ENCODE assay signal across 9 cellular contexts in the genomic region with DNA sequence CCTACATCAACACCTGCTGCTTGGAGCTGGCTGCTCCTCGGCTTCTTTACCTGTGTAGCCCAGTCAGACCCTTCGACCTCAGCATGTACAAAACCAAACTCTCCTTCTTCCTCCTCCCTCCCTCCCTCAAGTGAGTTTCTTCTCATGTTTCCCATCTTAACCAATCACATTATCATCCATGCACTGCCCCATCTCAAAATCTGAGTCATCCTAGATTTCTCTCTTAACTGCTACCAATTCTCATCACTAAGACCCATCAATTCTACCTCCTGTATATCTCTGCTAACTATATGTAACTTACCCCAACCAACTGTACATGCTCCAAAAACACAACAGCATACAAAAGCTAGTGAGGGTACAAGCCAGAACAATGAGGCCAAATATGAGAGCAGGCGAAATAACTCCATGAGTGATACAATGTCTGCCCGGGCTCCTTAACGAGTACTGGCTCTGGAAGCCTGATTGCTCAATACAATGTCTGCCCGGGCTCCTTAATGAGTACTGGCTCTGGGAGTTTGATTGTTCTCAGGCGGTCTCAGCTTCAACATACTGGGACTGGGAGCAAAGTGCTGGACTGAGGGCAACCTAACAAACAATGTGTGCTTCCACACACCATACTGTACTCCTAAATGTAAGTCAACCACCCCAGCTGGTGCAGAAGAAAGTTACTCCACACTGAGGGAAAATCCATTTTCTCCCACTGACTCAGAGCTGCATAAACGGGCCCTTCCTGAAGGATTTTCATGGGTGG. TPM values are rescaled to one million over a fixed set of nuclear protein-coding genes. Genes with fewer than 3 reads are reported as not detected.
A peak's percentile ranks its signal among the peaks of the same experiment; 100 is the strongest.
DNase-seq lines count a peak whose midpoint lies in the region; ATAC-seq, FAIRE-seq and TF ChIP-seq lines count a peak whose summit lies in the region.
"Not testable (repeated sequence)": the region's sequence is repeated elsewhere in the genome, so short reads cannot be mapped to it uniquely, and the experiment has no call there.
"Had no signal": no experiment of that assay in that cellular context is flagged by ENCODE, and none has a peak within 500 bp of the region (broad histone marks: within the 10 kb centered on the region; RNA-seq: fewer than 3 reads in every experiment).

No MANE protein-coding gene starts in this region.

- TF ChIP-seq EP300 in K562 (IDR thresholded peaks at IDR 0.05; ENCODE audit: low read length): not testable (repeated sequence)

- H3K27ac Mint-ChIP-seq in stimulated activated effector memory CD8-positive, alpha-beta T cell treated with anti-CD3 and anti-CD28 coated beads, Interleukin-12 subunit alpha, Interleukin-12 subunit beta, amount 100 ng/mL, for 72 hours: peak overlapping the region; percentile 36

- not testable (repeated sequence) for H3K18ac ChIP-seq in IMR-90 (ENCODE audit: low read depth, low read length)

- not testable (repeated sequence) for TF ChIP-seq POLR2A in IMR-90 (IDR thresholded peaks at IDR 0.05; ENCODE audit: low read depth, low read length); K562 (conservative IDR thresholded peaks at IDR 0.05)

- H3K9ac ChIP-seq in IMR-90 (ENCODE audit: low read depth, low read length); parathyroid adenoma: not testable (repeated sequence)
- H3K9ac ChIP-seq in K562 (ENCODE audit: insufficient read depth in 1 of 2, low read depth in 2 of 2, low read length in 2 of 2): peak overlapping the region; percentile 36 to 80; a peak in 2 of 4 replicates

- intact Hi-C loops in IMR-90 (cut with micrococcal nuclease); K562 (cut with micrococcal nuclease): not testable (repeated sequence)

- POLR2A ChIA-PET in IMR-90 (lab: Charles Lee; ENCODE audit: unreplicated experiment): not testable (repeated sequence)
- POLR2A ChIA-PET in K562 (lab: Yijun Ruan, JAX): interaction anchor here (0.5 to 1.0 kb wide), 2 partner anchors 13 to 47 kb away, joined by 3 to 4 read pairs; no protein-coding TSS in a partner anchor

- in situ Hi-C loops in IMR-90 (cut with MboI; ENCODE audit: low sequenced_read_pairs): loop anchor here (25.0 kb wide), 1 partner anchor 433 kb away; a partner anchor contains a TSS
- in situ Hi-C loops in K562 (cut with MboI): not testable (repeated sequence)

- not testable (repeated sequence) for H4K5ac ChIP-seq in IMR-90 (ENCODE audit: low read depth, low read length)

- H3K79me2 ChIP-seq in K562 (ENCODE audit: control insufficient read depth, insufficient read depth, low read length) (peaks cover 11% of the 10 kb centered on the region; the same call in 2 of the 3 replicates), parathyroid adenoma (peaks cover 42% of the 10 kb centered on the region)

- not testable (repeated sequence) for FAIRE-seq in K562 (lab: Jason Lieb, UNC)

- H3K36me3 ChIP-seq in IMR-90 (ENCODE audit: control insufficient read depth, insufficient read depth, low read length); K562 (ENCODE audit: control insufficient read depth, insufficient read depth, low read length); lung (ENCODE audit: control insufficient read depth in 2 of 2, insufficient read depth in 2 of 2, low read length in 2 of 2); parathyroid adenoma (ENCODE audit: control insufficient read depth, insufficient read depth, low read length): not testable (repeated sequence)

- not testable (repeated sequence) for H3K4me2 ChIP-seq in IMR-90 (ENCODE audit: low read depth, low read length); parathyroid adenoma (ENCODE audit: low read length)
- H3K4me2 ChIP-seq in K562 (ENCODE audit: insufficient read depth, low read length): peak overlapping the region; percentile 50; the same call in 1 of the 2 replicates

- not testable (repeated sequence) for TF ChIP-seq CTCF in IMR-90 (conservative IDR thresholded peaks at IDR 0.05; ENCODE audit: low read depth, low read length); K562 (IDR thresholded peaks at IDR 0.05 in 2 of 3, conservative IDR thresholded peaks at IDR 0.05 in 1 of 3; ENCODE audit: insufficient read depth in 2 of 3, low read depth in 1 of 3, low read length in 3 of 3); fibroblast of pulmonary artery (IDR thresholded peaks at IDR 0.05; ENCODE audit: low read length, missing control alignments); lung (IDR thresholded peaks at IDR 0.05; ENCODE audit: control extremely low read depth, extremely low read depth); parathyroid adenoma (IDR thresholded peaks at IDR 0.05)

- H2AFZ ChIP-seq in IMR-90 (replicated peaks; ENCODE audit: low read length, poor library complexity); parathyroid adenoma: not testable (repeated sequence)
- H2AFZ ChIP-seq in K562 (ENCODE audit: low read depth, low read length): peak overlapping the region; percentile 79

- not testable (repeated sequence) for H4K91ac ChIP-seq in IMR-90 (ENCODE audit: insufficient read depth, low read depth, low read length)

- not testable (repeated sequence) for H3K9me1 ChIP-seq in IMR-90 (ENCODE audit: insufficient read depth, low read length); K562 (ENCODE audit: control insufficient read depth, insufficient read depth, low read length)

- H3K23ac ChIP-seq in IMR-90 (ENCODE audit: low read depth, low read length): not testable (repeated sequence)

- not testable (repeated sequence) for BruUV-seq in IMR-90 (replicated peaks; lab: Mats Ljungman, UMichigan); K562 (replicated peaks; lab: Mats Ljungman, UMichigan)

- H2BK5ac ChIP-seq in IMR-90 (ENCODE audit: low read depth, low read length, poor library complexity, severe bottlenecking): not testable (repeated sequence)

- CTCF ChIA-PET in IMR-90 (lab: Yijun Ruan, JAX); K562 (lab: Yijun Ruan, JAX; ENCODE audit: low intra/inter-chr PET ratio): not testable (repeated sequence)

- not testable (repeated sequence) for DNase-seq in IMR-90; left lobe of liver (ENCODE audit: low spot score); lung (ENCODE audit: low spot score); stimulated activated effector memory CD8-positive, alpha-beta T cell treated with anti-CD3 and anti-CD28 coated beads, Interleukin-12 subunit alpha, Interleukin-12 subunit beta, amount 100 ng/mL, for 72 hours (ENCODE audit: low spot score in 2 of 2)
- peak in 1 of 4 experiments; percentile 1 for DNase-seq in K562 (ENCODE audit: extremely low read depth in 1 of 4, low spot score in 3 of 4)
- DNase-seq in fibroblast of pulmonary artery (ENCODE audit: low read depth): peak; percentile 23

- not testable (repeated sequence) for H2AK5ac ChIP-seq in IMR-90 (ENCODE audit: low read depth, low read length)

- not testable (repeated sequence) for H2BK15ac ChIP-seq in IMR-90 (ENCODE audit: low read depth, low read length)

- not testable (repeated sequence) for H3K14ac ChIP-seq in IMR-90 (replicated peaks; ENCODE audit: low read depth, low read length)

- dilution Hi-C loops in IMR-90 (cut with HindIII; ENCODE audit: low sequenced_read_pairs, unreplicated experiment): not testable (repeated sequence)

- ATAC-seq in IMR-90 (ENCODE audit: low read depth) (peak; percentile 76), K562 (peak; percentile 46), left lobe of liver (peak; percentile 43), lung (ENCODE audit: insufficient read depth, low FRiP score) (peak; percentile 72)
- peak; percentile 31 for ATAC-seq in stimulated activated effector memory CD8-positive, alpha-beta T cell treated with anti-CD3 and anti-CD28 coated beads, Interleukin-12 subunit alpha, Interleukin-12 subunit beta, amount 100 ng/mL, for 72 hours

- H3K27me3 ChIP-seq in IMR-90 (ENCODE audit: control insufficient read depth, insufficient read depth, low read length); K562 (ENCODE audit: control insufficient read depth in 2 of 2, insufficient read depth in 2 of 2, low read length in 2 of 2); lung (ENCODE audit: control insufficient read depth, insufficient read depth); parathyroid adenoma (ENCODE audit: control insufficient read depth, insufficient read depth, low read length): not testable (repeated sequence)

- H4K8ac ChIP-seq in IMR-90 (ENCODE audit: low read depth in 2 of 2, low read length in 2 of 2): not testable (repeated sequence)

- not testable (repeated sequence) for H3K9me3 Mint-ChIP-seq in stimulated activated effector memory CD8-positive, alpha-beta T cell treated with anti-CD3 and anti-CD28 coated beads, Interleukin-12 subunit alpha, Interleukin-12 subunit beta, amount 100 ng/mL, for 72 hours

- not testable (repeated sequence) for H3K4me3 ChIP-seq in IMR-90 (ENCODE audit: insufficient read depth, low read depth, low read length); K562; fibroblast of pulmonary artery (replicated peaks; ENCODE audit: low read depth, low read length); lung; parathyroid adenoma (ENCODE audit: low read depth, low read length)

- not testable (repeated sequence) for H3K27ac ChIP-seq in IMR-90 (ENCODE audit: insufficient read depth, low read length); lung (ENCODE audit: low read depth in 1 of 2, low read length in 1 of 2)
- H3K27ac ChIP-seq in K562 (ENCODE audit: extremely low read depth, low read depth, low read length) (peak overlapping the region; percentile 72; the same call in 2 of the 3 replicates), parathyroid adenoma (peak overlapping the region; percentile 91)

- not testable (repeated sequence) for H3K4ac ChIP-seq in IMR-90 (ENCODE audit: low read depth, low read length)

- H2BK120ac ChIP-seq in IMR-90 (ENCODE audit: low read depth, low read length): not testable (repeated sequence)

- H3K4me3 Mint-ChIP-seq in stimulated activated effector memory CD8-positive, alpha-beta T cell treated with anti-CD3 and anti-CD28 coated beads, Interleukin-12 subunit alpha, Interleukin-12 subunit beta, amount 100 ng/mL, for 72 hours: not testable (repeated sequence)

- no CpG with 5 or more reads among the region's 8 CpGs for WGBS in IMR-90 (ENCODE audit: extremely low coverage in 2 of 2, insufficient read length in 1 of 2), 2 experiments
- WGBS in K562 (ENCODE audit: insufficient coverage, low coverage, missing lambda C conversion rate): 35% methylated on average over 5 of the region's 8 CpGs
- 57 to 67% methylated on average over 7 to 8 of the region's 8 CpGs for WGBS in lung, 2 donors

- H3K56ac ChIP-seq in IMR-90 (ENCODE audit: extremely low read depth, insufficient read depth, low read length): not testable (repeated sequence)

- H2AK9ac ChIP-seq in IMR-90 (replicated peaks; ENCODE audit: low read depth, low read length, poor library complexity): not testable (repeated sequence)

- H3K79me1 ChIP-seq in IMR-90 (ENCODE audit: low read depth in 1 of 2, low read length in 2 of 2): not testable (repeated sequence)

- not testable (repeated sequence) for H4K20me1 ChIP-seq in IMR-90 (ENCODE audit: insufficient read depth, low read length); K562 (replicated peaks; ENCODE audit: control insufficient read depth, insufficient read depth, low read length)

- not testable (repeated sequence) for H2BK20ac ChIP-seq in IMR-90 (ENCODE audit: low read depth, low read length)

- peaks cover 18% of the 10 kb centered on the region for H3K4me1 Mint-ChIP-seq in stimulated activated effector memory CD8-positive, alpha-beta T cell treated with anti-CD3 and anti-CD28 coated beads, Interleukin-12 subunit alpha, Interleukin-12 subunit beta, amount 100 ng/mL, for 72 hours

- not testable (repeated sequence) for H3K36me3 Mint-ChIP-seq in stimulated activated effector memory CD8-positive, alpha-beta T cell treated with anti-CD3 and anti-CD28 coated beads, Interleukin-12 subunit alpha, Interleukin-12 subunit beta, amount 100 ng/mL, for 72 hours

- not testable (repeated sequence) for H3K9me3 ChIP-seq in IMR-90 (ENCODE audit: control insufficient read depth, insufficient read depth, low read length); K562 (replicated peaks; ENCODE audit: control insufficient read depth, insufficient read depth, low read depth, low read length); lung (ENCODE audit: control insufficient read depth in 2 of 2, insufficient read depth in 1 of 2, low read length in 1 of 2); parathyroid adenoma (ENCODE audit: control insufficient read depth, low read length)

- not testable (repeated sequence) for H3K4me1 ChIP-seq in IMR-90 (ENCODE audit: control insufficient read depth, insufficient read depth, low read length); lung (ENCODE audit: control insufficient read depth in 2 of 2, insufficient read depth in 2 of 2, low read length in 2 of 2)
- H3K4me1 ChIP-seq in K562 (replicated peaks in 1 of 2; ENCODE audit: control insufficient read depth in 2 of 2, insufficient read depth in 2 of 2, low read length in 2 of 2): peaks cover 5 to 28% of the 10 kb centered on the region in 2 experiments; a peak in 4 of 5 replicates
- peaks cover 48% of the 10 kb centered on the region for H3K4me1 ChIP-seq in parathyroid adenoma

- not testable (repeated sequence) for TF ChIP-seq RAD21 in IMR-90 (IDR thresholded peaks at IDR 0.05; ENCODE audit: low read length); K562 (CRISPR knock-in tag; conservative IDR thresholded peaks at IDR 0.05 in 1 of 2, IDR thresholded peaks at IDR 0.05 in 1 of 2)

RNA-seq across cellular contexts. Expression of a gene that starts 18.5 kb away (rescaled TPM):
- total RNA-seq in IMR-90 (2012; rRNA removed) (not detected in 2 replicates), K562 (2014; rRNA removed) (55.2 and 67.6 TPM in 2 replicates), K562 (2014; rRNA removed; fragmentation: Illumina TruSeq; extraction: Trizol) (16.8 and 18.7 TPM in 2 replicates), K562 (2015; rRNA removed; fragmentation: Illumina TruSeq; extraction: Trizol) (35.2 and 37.8 TPM in 2 replicates), K562 (2021) (49.5 and 50.6 TPM in 2 replicates), left lobe of liver (14.0 TPM), lung (10 to 100 TPM in 1 of 2 donors, 1 to 10 TPM in 1; 9.4 to 18.8 TPM)
- polyA plus RNA-seq in IMR-90 (2012; rRNA removed) (0.06 and 0.07 TPM in 2 replicates), K562 (2011; rRNA removed) (54.3 and 76.9 TPM in 2 replicates), K562 (2014; fragmentation: Illumina TruSeq; extraction: Trizol) (18.4 and 35.6 TPM in 2 replicates), K562 (2014; fragmentation: Nextera tagmentation; extraction: Ambion mirVana) (1 to 10 TPM; 1.3 to 1.7 TPM), K562 (2014; rRNA removed) (42.0 and 46.5 TPM in 2 replicates), lung (10 to 100 TPM in 1 of 2 donors, 1 to 10 TPM in 1; 7.1 to 16.6 TPM)
- polyA plus RNA-seq in IMR-90 (2012; cell fraction: cytosol; rRNA removed): 0.07 TPM in 1 of 2 replicates, not detected in the other
- not detected in 2 replicates for polyA plus RNA-seq in IMR-90 (2012; cell fraction: nucleus; rRNA removed; ENCODE audit: low replicate concordance)
- 114 and 182 TPM in 2 replicates for total RNA-seq in K562 (2011; cell fraction: chromatin; rRNA removed; ENCODE audit: low replicate concordance)
- total RNA-seq in K562 (2011; cell fraction: nucleolus; rRNA removed): 129 and 134 TPM in 2 replicates
- 113 and 123 TPM in 2 replicates for total RNA-seq in K562 (2011; cell fraction: nucleoplasm; rRNA removed)
- polyA plus RNA-seq in K562 (2011; cell fraction: cytosol; rRNA removed): 138 and 194 TPM in 2 replicates
- polyA plus RNA-seq in K562 (2011; cell fraction: nucleus; rRNA removed): 125 and 205 TPM in 2 replicates
- polyA plus RNA-seq in K562 (2012): 81.4 and 86.4 TPM in 2 replicates
- polyA minus RNA-seq in K562 (2011; rRNA and poly(A)+ RNA removed): 44.8 and 55.6 TPM in 2 replicates
- 94.8 and 130 TPM in 2 replicates for polyA minus RNA-seq in K562 (2011; cell fraction: cytosol; rRNA and poly(A)+ RNA removed)
- polyA minus RNA-seq in K562 (2011; cell fraction: nucleus; rRNA and poly(A)+ RNA removed): 89.0 and 106 TPM in 2 replicates

RNA-seq across cellular contexts. Expression of a gene that starts 18.7 kb away (rescaled TPM):
- total RNA-seq in IMR-90 (2012; rRNA removed) (not detected in 2 replicates), K562 (2014; rRNA removed) (12.1 and 12.9 TPM in 2 replicates), K562 (2014; rRNA removed; fragmentation: Illumina TruSeq; extraction: Trizol) (14.2 and 16.9 TPM in 2 replicates), K562 (2015; rRNA removed; fragmentation: Illumina TruSeq; extraction: Trizol) (14.8 and 16.8 TPM in 2 replicates), K562 (2021) (10.0 and 10.8 TPM in 2 replicates), left lobe of liver (27.6 TPM), lung (10 to 100 TPM; 13.0 to 34.2 TPM)
- polyA plus RNA-seq in IMR-90 (2012; rRNA removed) (not detected in 2 replicates), K562 (2011; rRNA removed) (28.1 and 35.4 TPM in 2 replicates), K562 (2014; fragmentation: Illumina TruSeq; extraction: Trizol) (12.2 and 13.4 TPM in 2 replicates), K562 (2014; fragmentation: Nextera tagmentation; extraction: Ambion mirVana) (10 to 100 TPM in 1 of 2 experiments, 1 to 10 TPM in 1; 9.0 to 13.3 TPM), K562 (2014; rRNA removed) (14.9 and 16.9 TPM in 2 replicates), lung (1 to 10 TPM; 6.8 to 8.1 TPM)
- polyA plus RNA-seq in IMR-90 (2012; cell fraction: cytosol; rRNA removed): not detected in 2 replicates
- polyA plus RNA-seq in IMR-90 (2012; cell fraction: nucleus; rRNA removed; ENCODE audit: low replicate concordance): 0.02 TPM in 1 of 2 replicates, not detected in the other
- total RNA-seq in K562 (2011; cell fraction: chromatin; rRNA removed; ENCODE audit: low replicate concordance): 118 and 124 TPM in 2 replicates
- 77.7 and 87.2 TPM in 2 replicates for total RNA-seq in K562 (2011; cell fraction: nucleolus; rRNA removed)
- 81.8 and 110 TPM in 2 replicates for total RNA-seq in K562 (2011; cell fraction: nucleoplasm; rRNA removed)
- polyA plus RNA-seq in K562 (2011; cell fraction: cytosol; rRNA removed): 13.0 and 26.1 TPM in 2 replicates
- polyA plus RNA-seq in K562 (2011; cell fraction: nucleus; rRNA removed): 30.3 and 45.3 TPM in 2 replicates
- polyA plus RNA-seq in K562 (2012): 13.2 and 18.9 TPM in 2 replicates
- polyA minus RNA-seq in K562 (2011; rRNA and poly(A)+ RNA removed): 61.6 and 72.6 TPM in 2 replicates
- polyA minus RNA-seq in K562 (2011; cell fraction: cytosol; rRNA and poly(A)+ RNA removed): 16.9 and 22.1 TPM in 2 replicates
- polyA minus RNA-seq in K562 (2011; cell fraction: nucleus; rRNA and poly(A)+ RNA removed): 75.1 and 126 TPM in 2 replicates

RNA-seq across cellular contexts. Expression of a gene that starts 36.8 kb away (rescaled TPM):
- not detected in 2 replicates for total RNA-seq in IMR-90 (2012; rRNA removed)
- 1.4 and 1.6 TPM in 2 replicates for polyA plus RNA-seq in IMR-90 (2012; rRNA removed)
- 1.7 and 2.1 TPM in 2 replicates for polyA plus RNA-seq in IMR-90 (2012; cell fraction: cytosol; rRNA removed)
- 1.0 and 2.4 TPM in 2 replicates for polyA plus RNA-seq in IMR-90 (2012; cell fraction: nucleus; rRNA removed; ENCODE audit: low replicate concordance)
- total RNA-seq in K562 (2011; cell fraction: chromatin; rRNA removed; ENCODE audit: low replicate concordance): not detected in 2 replicates
- not detected in 2 replicates for total RNA-seq in K562 (2011; cell fraction: nucleolus; rRNA removed)
- not detected in 2 replicates for total RNA-seq in K562 (2011; cell fraction: nucleoplasm; rRNA removed)
- not detected in 2 replicates for total RNA-seq in K562 (2014; rRNA removed)
- total RNA-seq in K562 (2014; rRNA removed; fragmentation: Illumina TruSeq; extraction: Trizol): not detected in 2 replicates
- not detected in 2 replicates for total RNA-seq in K562 (2015; rRNA removed; fragmentation: Illumina TruSeq; extraction: Trizol)
- 1.7 and 1.8 TPM in 2 replicates for total RNA-seq in K562 (2021)
- polyA plus RNA-seq in K562 (2011; rRNA removed): 0.11 TPM in 1 of 2 replicates, not detected in the other
- 0.51 and 0.55 TPM in 2 replicates for polyA plus RNA-seq in K562 (2011; cell fraction: cytosol; rRNA removed)
- 0.13 and 0.26 TPM in 2 replicates for polyA plus RNA-seq in K562 (2011; cell fraction: nucleus; rRNA removed)
- 0.21 and 0.33 TPM in 2 replicates for polyA plus RNA-seq in K562 (2012)
- not detected in 2 replicates for polyA plus RNA-seq in K562 (2014; fragmentation: Illumina TruSeq; extraction: Trizol)
- not detected for polyA plus RNA-seq in K562 (2014; fragmentation: Nextera tagmentation; extraction: Ambion mirVana)
- 0.23 TPM in 1 of 2 replicates, not detected in the other for polyA plus RNA-seq in K562 (2014; rRNA removed)
- not detected in 2 replicates for polyA minus RNA-seq in K562 (2011; rRNA and poly(A)+ RNA removed)
- not detected in 2 replicates for polyA minus RNA-seq in K562 (2011; cell fraction: cytosol; rRNA and poly(A)+ RNA removed)
- polyA minus RNA-seq in K562 (2011; cell fraction: nucleus; rRNA and poly(A)+ RNA removed): not detected in 2 replicates
- 852 TPM for total RNA-seq in left lobe of liver
- total RNA-seq in lung: 100 to 1,000 TPM; 123 to 161 TPM
- polyA plus RNA-seq in lung: 100 to 1,000 TPM; 164 to 212 TPM
- total RNA-seq: CD4-positive, alpha-beta memory T cell had no signal
- polyA plus RNA-seq: A549; CD4-positive, alpha-beta memory T cell had no signal

Comparison
In these comparisons a context has a peak if more than half of its experiments do, and no peak if none do; other contexts are left out.
1. RNA of a gene that starts 18.5 kb away (total RNA-seq): 16.8 to 182 TPM in K562, 9.4 to 18.8 TPM in lung and 14.0 TPM in left lobe of liver (single experiment); not detected in IMR-90; every median in the first group is over 10 times any median in the second.
2. RNA of a gene that starts 18.7 kb away (total RNA-seq): 13.0 to 34.2 TPM in lung, 27.6 TPM in left lobe of liver (single experiment) and 10.0 to 124 TPM in K562; not detected in IMR-90; every median in the first group is over 10 times any median in the second.
3. RNA of a gene that starts 36.8 kb away (total RNA-seq): 852 TPM in left lobe of liver (single experiment) and 123 to 161 TPM in lung; not detected in IMR-90 and 1.7 to 1.8 TPM in K562; every median in the first group is over 10 times any median in the second.
4. Peak in every context shown above with its lines, with median percentiles within 50 percentile points of each other: ATAC-seq.